ENCODE assay signal across 8 cellular contexts in genomic region chr12:6662906-6663742, GRCh38. TPM values are rescaled to one million over a fixed set of nuclear protein-coding genes. Genes with fewer than 3 reads are reported as not detected.
DNase-seq lines count a peak whose midpoint lies in the region; ATAC-seq and TF ChIP-seq lines count a peak whose summit lies in the region.

TSS of gene ING4 (minus strand) at chr12:6663119. CDS start at chr12:6663101, 18 bp downstream.

- peak within 1 kb of the TSS; percentile 85 for H3K9ac ChIP-seq in SK-N-MC (ENCODE audit: insufficient read length)

- 1 to 3% methylated on average over 22 to 33 of the region's 37 CpGs for WGBS in gastroesophageal sphincter (ENCODE audit: low coverage in 1 of 2), 2 donors

- no peaks in the 10 kb centered on the region for H3K9me3 Mint-ChIP-seq in HFFc6
- no peaks in the 10 kb centered on the region for H3K9me3 Mint-ChIP-seq in activated naive CD4-positive, alpha-beta T cell treated with anti-CD3 and anti-CD28 coated beads, Interleukin-2, amount 10 ng/mL, durations not matched to agents 7 days and 5 days

- H3K36me3 Mint-ChIP-seq in HFFc6 (ENCODE audit: low read depth), result peaks cover 21% of the 10 kb centered on the region
- H3K36me3 Mint-ChIP-seq in activated naive CD4-positive, alpha-beta T cell treated with anti-CD3 and anti-CD28 coated beads, Interleukin-2, amount 10 ng/mL, durations not matched to agents 7 days and 5 days, result peaks cover 38% of the 10 kb centered on the region

- peak within 1 kb of the TSS; percentile 90 for H3K27ac Mint-ChIP-seq in HFFc6
- peak within 1 kb of the TSS; percentile 90 for H3K27ac Mint-ChIP-seq in activated naive CD4-positive, alpha-beta T cell treated with anti-CD3 and anti-CD28 coated beads, Interleukin-2, amount 10 ng/mL, durations not matched to agents 7 days and 5 days

- TF ChIP-seq POLR2A in NB4 (IDR thresholded peaks at IDR 0.05; ENCODE audit: extremely low read depth, insufficient read length) (no peak), gastroesophageal sphincter (IDR thresholded peaks at IDR 0.05) (peak; percentile 2 to 41)

- H3K4me3 Mint-ChIP-seq in HFFc6, result peak within 1 kb of the TSS; percentile 96
- H3K4me3 Mint-ChIP-seq in activated naive CD4-positive, alpha-beta T cell treated with anti-CD3 and anti-CD28 coated beads, Interleukin-2, amount 10 ng/mL, durations not matched to agents 7 days and 5 days, result peak within 1 kb of the TSS; percentile 85

- H3K9me3 ChIP-seq in SK-N-MC (ENCODE audit: low read depth, low read length), result no peaks in the 10 kb centered on the region
- H3K9me3 ChIP-seq in gastroesophageal sphincter, result no peaks in the 10 kb centered on the region
- no peaks in the 10 kb centered on the region for H3K9me3 ChIP-seq in neutrophil

- TF ChIP-seq CTCF in HFFc6 (IDR thresholded peaks at IDR 0.05) (no peak), NB4 (IDR thresholded peaks at IDR 0.05; ENCODE audit: low read depth, low read length) (no peak), gastroesophageal sphincter (IDR thresholded peaks at IDR 0.05) (no peak), neutrophil (IDR thresholded peaks at IDR 0.05) (no peak)

- peaks cover 18% of the 10 kb centered on the region for H3K4me1 Mint-ChIP-seq in HFFc6 (ENCODE audit: low read depth)
- peaks cover 32% of the 10 kb centered on the region for H3K4me1 Mint-ChIP-seq in activated naive CD4-positive, alpha-beta T cell treated with anti-CD3 and anti-CD28 coated beads, Interleukin-2, amount 10 ng/mL, durations not matched to agents 7 days and 5 days

- H3K4me1 ChIP-seq in gastroesophageal sphincter (peaks cover 0 to 39% (median 7%) of the 10 kb centered on the region in 3 donors), neutrophil (ENCODE audit: control insufficient read depth in 1 of 2, insufficient read depth in 1 of 2, low read depth in 1 of 2, low read length in 1 of 2) (peaks cover 55 to 57% of the 10 kb centered on the region in 2 experiments)

- CTCF ChIA-PET in activated naive CD4-positive, alpha-beta T cell treated with anti-CD3 and anti-CD28 coated beads, Interleukin-2, amount 10 ng/mL, durations not matched to agents 7 days and 5 days (lab: Charles Lee), result no interaction called here

- H3K36me3 ChIP-seq in SK-N-MC (ENCODE audit: insufficient read depth, low read length) (peaks cover 20% of the 10 kb centered on the region), gastroesophageal sphincter (peaks cover 0 to 41% of the 10 kb centered on the region in 2 donors), neutrophil (peaks cover 31% of the 10 kb centered on the region)

- H3K4me3 ChIP-seq in NB4 (ENCODE audit: low read depth, low read length) (peak within 1 kb of the TSS; percentile 95), SK-N-MC (peak within 1 kb of the TSS; percentile 87), gastroesophageal sphincter (peak within 1 kb of the TSS; percentile 64 to 96), neutrophil (ENCODE audit: low read depth in 1 of 2, low read length in 1 of 2) (peak within 1 kb of the TSS; percentile 78 to 82)

- peaks cover 1% of the 10 kb centered on the region; the same call in 1 of the 2 replicates for H3K27me3 Mint-ChIP-seq in HFFc6 (ENCODE audit: insufficient read depth)
- no peaks in the 10 kb centered on the region for H3K27me3 Mint-ChIP-seq in activated naive CD4-positive, alpha-beta T cell treated with anti-CD3 and anti-CD28 coated beads, Interleukin-2, amount 10 ng/mL, durations not matched to agents 7 days and 5 days

- no peaks in the 10 kb centered on the region for H3K27me3 ChIP-seq in gastroesophageal sphincter
- no peaks in the 10 kb centered on the region for H3K27me3 ChIP-seq in neutrophil

- peak within 1 kb of the TSS; percentile 99 for H3K27ac ChIP-seq in SK-N-MC
- peak within 1 kb of the TSS; percentile 70 to 88 (median 84) for H3K27ac ChIP-seq in gastroesophageal sphincter
- H3K27ac ChIP-seq in neutrophil, result peak within 1 kb of the TSS; percentile 89
- H3K27ac ChIP-seq in substantia nigra (ENCODE audit: low read depth, low read length, poor library complexity, severe bottlenecking), result peak within 1 kb of the TSS; percentile 85

- no peak for TF ChIP-seq EP300 in gastroesophageal sphincter (IDR thresholded peaks at IDR 0.05)

- ATAC-seq in gastroesophageal sphincter, result peak; percentile 100

- DNase-seq in GM04503 (ENCODE audit: low read depth), result peak; percentile 96
- DNase-seq in HFFc6, result peak; percentile 100
- DNase-seq in NB4 (ENCODE audit: low read depth), result peak; percentile 99
- peak; percentile 96 for DNase-seq in SK-N-MC (ENCODE audit: low read depth, low spot score)
- peak; percentile 98 for DNase-seq in activated naive CD4-positive, alpha-beta T cell treated with anti-CD3 and anti-CD28 coated beads, Interleukin-2, amount 10 ng/mL, durations not matched to agents 7 days and 5 days
- peak; percentile 63 to 100 (median 97) for DNase-seq in substantia nigra (lab: John Stamatoyannopoulos, UW)

RNA-seq across cellular contexts. Expression of gene ING4, which starts in this region (rescaled TPM):
- total RNA-seq in HFFc6 (2021; fragmentation: NEBNext Ultra II Directional; extraction: Animal tissue kit (Norgen Biotek cat#: 25700)), result 10 to 100 TPM; 19.7 to 26.8 (median 21.7) TPM
- 10 to 100 TPM; 43.2 to 63.8 (median 54.3) TPM for total RNA-seq in gastroesophageal sphincter

Comparison
In these comparisons a context has a peak if more than half of its experiments do, and no peak if none do; other contexts are left out.
1. Peak in every context shown above with its lines: DNase-seq, ATAC-seq, H3K4me3 ChIP-seq and H3K27ac ChIP-seq.